11 cellular contexts compared by ENCODE assay signal in the genomic region with DNA sequence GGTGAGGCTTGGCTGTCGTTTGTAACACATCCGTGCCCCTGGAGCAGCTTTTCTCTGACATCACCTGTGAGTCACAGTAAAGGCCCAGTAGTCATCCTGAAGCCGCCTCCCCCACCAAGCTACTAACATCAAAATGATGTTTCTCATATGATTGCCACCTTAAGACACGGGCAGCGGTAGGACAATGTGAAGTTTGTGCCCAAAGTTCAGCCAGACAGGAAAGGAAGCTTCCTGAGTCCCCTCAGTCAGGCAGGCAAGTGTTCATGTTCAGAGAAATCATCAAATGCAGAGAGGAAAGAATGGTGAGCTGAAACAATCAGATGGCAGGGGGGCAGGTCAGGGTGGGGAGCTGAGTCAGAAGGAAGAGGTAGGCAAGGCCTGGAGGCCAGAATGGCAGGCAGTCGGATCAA.
DNase-seq lines count a peak whose midpoint lies in the region; ATAC-seq, FAIRE-seq and TF ChIP-seq lines count a peak whose summit lies in the region.
"Had no signal": no experiment of that assay in that cellular context is flagged by ENCODE, and none has a peak within 500 bp of the region (broad histone marks: within the 10 kb centered on the region; RNA-seq: fewer than 3 reads in every experiment).

No MANE protein-coding gene starts in this region.

- DNase-seq in AG09309 (ENCODE audit: low read depth) (peak; percentile 23), LHCN-M2 (ENCODE audit: low read depth) (peak; percentile 68), K562 (ENCODE audit: extremely low read depth in 1 of 4, low spot score in 3 of 4) (no peak), kidney glomerular epithelial cell (lab: John Stamatoyannopoulos, UW) (peak; percentile 47), SIG-M5 treated with dmso at 0.1 percent for 504 hours (lab: John Stamatoyannopoulos, UW; ENCODE audit: unreplicated experiment) (no peak), endodermal cell (no peak), NCI-H510A treated with DMSO at 0.1 percent for 48 hours (lab: John Stamatoyannopoulos, UW) (no peak)
- DNase-seq: activated T-cell treated with anti-CD3 and anti-CD28 coated beads, Interleukin-2, amount 50 U/mL, for 48 hours; CD4-positive, CD25-positive, alpha-beta regulatory T cell; cerebellar nuclear complex had no signal

- H3K36me3 ChIP-seq in K562 (ENCODE audit: control insufficient read depth, insufficient read depth, low read length) (no peaks in the 10 kb centered on the region), gastroesophageal sphincter (peaks cover 0 to 3% of the 10 kb centered on the region in 2 donors), endodermal cell (ENCODE audit: control insufficient read depth, insufficient read depth, low read length) (no peaks in the 10 kb centered on the region)

- H3K79me2 ChIP-seq in K562 (ENCODE audit: control insufficient read depth, insufficient read depth, low read length) = no peaks in the 10 kb centered on the region

- no peak overlapping the region for H3K27ac Mint-ChIP-seq in endodermal cell
- H3K27ac Mint-ChIP-seq: CD4-positive, CD25-positive, alpha-beta regulatory T cell had no signal

- H3K4me2 ChIP-seq in K562 (ENCODE audit: insufficient read depth, low read length) = no peak overlapping the region

- POLR2A ChIA-PET in K562 (lab: Yijun Ruan, JAX) = interaction anchor here (1.1 kb wide), 1 partner anchor 11 kb away, joined by 3 read pairs; no protein-coding TSS in a partner anchor

- H3K27ac ChIP-seq in K562 (ENCODE audit: extremely low read depth, low read depth, low read length) (no peak overlapping the region), gastroesophageal sphincter (no peak overlapping the region), endodermal cell (ENCODE audit: low read depth, low read length) (no peak overlapping the region)

- H4K20me1 ChIP-seq in K562 (replicated peaks; ENCODE audit: control insufficient read depth, insufficient read depth, low read length) = no peaks in the 10 kb centered on the region

- no peak overlapping the region for H3K4me3 ChIP-seq in AG09309 (ENCODE audit: control insufficient read depth, low read depth, low read length)
- no peak overlapping the region for H3K4me3 ChIP-seq in K562
- H3K4me3 ChIP-seq in gastroesophageal sphincter = no peak overlapping the region
- no peak overlapping the region for H3K4me3 ChIP-seq in endodermal cell (ENCODE audit: low read length)

- in situ Hi-C loops in K562 (cut with MboI) = no loop called here

- ATAC-seq in K562 = no peak
- ATAC-seq in gastroesophageal sphincter = no peak

- H3K9me3 ChIP-seq in K562 (replicated peaks; ENCODE audit: control insufficient read depth, insufficient read depth, low read depth, low read length) = no peaks in the 10 kb centered on the region
- no peaks in the 10 kb centered on the region for H3K9me3 ChIP-seq in gastroesophageal sphincter
- H3K9me3 ChIP-seq in endodermal cell (ENCODE audit: control insufficient read depth, low read length) = no peaks in the 10 kb centered on the region

- no peak for TF ChIP-seq RAD21 in K562 (CRISPR knock-in tag; conservative IDR thresholded peaks at IDR 0.05 in 1 of 2, IDR thresholded peaks at IDR 0.05 in 1 of 2)

- intact Hi-C loops in K562 (cut with micrococcal nuclease) = no loop called here

- H3K27me3 Mint-ChIP-seq in endodermal cell (ENCODE audit: insufficient read depth) = no peaks in the 10 kb centered on the region
- H3K27me3 Mint-ChIP-seq: CD4-positive, CD25-positive, alpha-beta regulatory T cell had no signal

- no peak overlapping the region for H3K4me3 Mint-ChIP-seq in endodermal cell
- H3K4me3 Mint-ChIP-seq: CD4-positive, CD25-positive, alpha-beta regulatory T cell had no signal

- 2% methylated on average over 5 of the region's 6 CpGs for WGBS in K562 (ENCODE audit: insufficient coverage, low coverage, missing lambda C conversion rate)
- 73 to 81% methylated on average over 4 to 6 of the region's 6 CpGs for WGBS in gastroesophageal sphincter (ENCODE audit: low coverage in 1 of 2), 2 donors
- WGBS in endodermal cell (ENCODE audit: insufficient coverage in 1 of 2, insufficient read length in 1 of 2), 2 experiments = 86 to 93% methylated on average over 3 to 6 of the region's 6 CpGs

- peaks cover 13% of the 10 kb centered on the region for H3K4me1 Mint-ChIP-seq in endodermal cell
- H3K4me1 Mint-ChIP-seq: CD4-positive, CD25-positive, alpha-beta regulatory T cell had no signal

- CTCF ChIA-PET in K562 (lab: Yijun Ruan, JAX; ENCODE audit: low intra/inter-chr PET ratio) = no interaction called here

- H2AFZ ChIP-seq in K562 (ENCODE audit: low read depth, low read length) = no peak overlapping the region

- H3K9me3 Mint-ChIP-seq in endodermal cell = no peaks in the 10 kb centered on the region

- no peaks in the 10 kb centered on the region for H3K36me3 Mint-ChIP-seq in endodermal cell (ENCODE audit: low read depth)

- H3K9me1 ChIP-seq in K562 (ENCODE audit: control insufficient read depth, insufficient read depth, low read length) = no peaks in the 10 kb centered on the region

- peaks cover 0 to 5% of the 10 kb centered on the region in 2 experiments; a peak in 1 of 5 replicates for H3K27me3 ChIP-seq in K562 (ENCODE audit: control insufficient read depth in 2 of 2, insufficient read depth in 2 of 2, low read length in 2 of 2)
- no peaks in the 10 kb centered on the region for H3K27me3 ChIP-seq in gastroesophageal sphincter
- H3K27me3 ChIP-seq in endodermal cell (ENCODE audit: control insufficient read depth, insufficient read depth, low read length, poor library complexity, severe bottlenecking) = no peaks in the 10 kb centered on the region

- TF ChIP-seq EP300 in K562 (IDR thresholded peaks at IDR 0.05; ENCODE audit: low read length) (no peak), gastroesophageal sphincter (IDR thresholded peaks at IDR 0.05) (no peak)

- H3K9ac ChIP-seq in K562 (ENCODE audit: insufficient read depth in 1 of 2, low read depth in 2 of 2, low read length in 2 of 2) = no peak overlapping the region
- no peak overlapping the region for H3K9ac ChIP-seq in endodermal cell (ENCODE audit: extremely low read depth, low read length, poor library complexity, severe bottlenecking)

- TF ChIP-seq POLR2A in K562 (conservative IDR thresholded peaks at IDR 0.05) (no peak), gastroesophageal sphincter (IDR thresholded peaks at IDR 0.05) (no peak)

- FAIRE-seq in K562 (lab: Jason Lieb, UNC) = no peak

- H3K4me1 ChIP-seq in K562 (replicated peaks in 1 of 2; ENCODE audit: control insufficient read depth in 2 of 2, insufficient read depth in 2 of 2, low read length in 2 of 2) (no peaks in the 10 kb centered on the region), gastroesophageal sphincter (no peaks in the 10 kb centered on the region), endodermal cell (ENCODE audit: control insufficient read depth, insufficient read depth, low read length) (no peaks in the 10 kb centered on the region)

- TF ChIP-seq CTCF in AG09309 (IDR thresholded peaks at IDR 0.05; ENCODE audit: control insufficient read depth, insufficient read depth, low read depth, low read length, missing control alignments) = no peak
- no peak for TF ChIP-seq CTCF in K562 (IDR thresholded peaks at IDR 0.05 in 2 of 3, conservative IDR thresholded peaks at IDR 0.05 in 1 of 3; ENCODE audit: insufficient read depth in 2 of 3, low read depth in 1 of 3, low read length in 3 of 3)
- no peak for TF ChIP-seq CTCF in gastroesophageal sphincter (IDR thresholded peaks at IDR 0.05)
- no peak for TF ChIP-seq CTCF in endodermal cell (conservative IDR thresholded peaks at IDR 0.05)

- BruUV-seq in K562 (replicated peaks; lab: Mats Ljungman, UMichigan) = no TSS peak

TF ChIP-seq in K562, 482 proteins besides CTCF, POLR2A, EP300 and RAD21:
- TF ChIP-seq, protein P1, sequence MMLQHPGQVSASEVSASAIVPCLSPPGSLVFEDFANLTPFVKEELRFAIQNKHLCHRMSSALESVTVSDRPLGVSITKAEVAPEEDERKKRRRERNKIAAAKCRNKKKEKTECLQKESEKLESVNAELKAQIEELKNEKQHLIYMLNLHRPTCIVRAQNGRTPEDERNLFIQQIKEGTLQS (IDR thresholded peaks at IDR 0.05) = peak; percentile 13; the same call in 1 of the 2 replicates
- TF ChIP-seq, protein P1 (CRISPR knock-in tag; conservative IDR thresholded peaks at IDR 0.05) = no peak
- no peak for TF ChIP-seq GATAD2A (IDR thresholded peaks at IDR 0.05)
TF ChIP-seq in K562: peak in this region for 1.

Comparison
In these comparisons a context has a peak if more than half of its experiments do, and no peak if none do; other contexts are left out.
1. DNase-seq: peak in AG09309 (single experiment), LHCN-M2 (single experiment) and kidney glomerular epithelial cell (single experiment); none in K562 (0 of 4), SIG-M5 treated with dmso at 0.1 percent for 504 hours (single experiment), endodermal cell (single experiment) and NCI-H510A treated with DMSO at 0.1 percent for 48 hours (single experiment).